In genomic region chr9:88113156-88114130, GRCh38 we compare ENCODE assay signal across 8 cellular contexts. TPM values are rescaled to one million over a fixed set of nuclear protein-coding genes. Genes with fewer than 3 reads are reported as not detected.
DNase-seq lines count a peak whose midpoint lies in the region; FAIRE-seq and TF ChIP-seq lines count a peak whose summit lies in the region.
"Not testable (repeated sequence)": the region's sequence is repeated elsewhere in the genome, so short reads cannot be mapped to it uniquely, and the experiment has no call there.
"Had no signal": no experiment of that assay in that cellular context is flagged by ENCODE, and none has a peak within 500 bp of the region (broad histone marks: within the 10 kb centered on the region; RNA-seq: fewer than 3 reads in every experiment).

No MANE protein-coding gene starts in this region.

- not testable (repeated sequence) for H4K5ac ChIP-seq in H9 (ENCODE audit: insufficient read length, low read depth, low read length); mesendoderm (ENCODE audit: low read length)

- H3K27ac ChIP-seq in H9 (ENCODE audit: insufficient read length, low read depth, low read length); coronary artery; mesendoderm (ENCODE audit: low read depth, low read length): not testable (repeated sequence)

- H3K9me3 Mint-ChIP-seq in H9 = not testable (repeated sequence)

- not testable (repeated sequence) for H4K8ac ChIP-seq in H9 (replicated peaks; ENCODE audit: insufficient read length, low read depth, low read length); mesendoderm (ENCODE audit: low read depth, low read length)

- not testable (repeated sequence) for H3K36me3 Mint-ChIP-seq in H9 (ENCODE audit: insufficient read depth in 1 of 3, low read depth in 3 of 3)

- not testable (repeated sequence) for H3K4me3 Mint-ChIP-seq in H9

- H3K79me2 ChIP-seq in H9 (ENCODE audit: insufficient read depth, low read length); mesendoderm (ENCODE audit: control insufficient read depth, insufficient read depth, low read length): not testable (repeated sequence)

- not testable (repeated sequence) for H3K27ac Mint-ChIP-seq in H9

- not testable (repeated sequence) for H2AK5ac ChIP-seq in H9 (ENCODE audit: insufficient read length, low read length); mesendoderm (ENCODE audit: low read length)

- not testable (repeated sequence) for H3K23me2 ChIP-seq in H9 (ENCODE audit: insufficient read length, low read depth, low read length, poor library complexity, severe bottlenecking)

- not testable (repeated sequence) for H4K20me1 ChIP-seq in H9 (ENCODE audit: control insufficient read depth, insufficient read depth, insufficient read length)

- not testable (repeated sequence) for H3K23ac ChIP-seq in H9 (ENCODE audit: insufficient read length, low read depth, low read length); mesendoderm (ENCODE audit: low read length)

- not testable (repeated sequence) for TF ChIP-seq CTCF in H9 (conservative IDR thresholded peaks at IDR 0.05); coronary artery (IDR thresholded peaks at IDR 0.05)

- not testable (repeated sequence) for H3K9me3 ChIP-seq in H9 (ENCODE audit: control insufficient read depth, low read depth, low read length)

- H3K27me3 ChIP-seq in H9 (ENCODE audit: insufficient read depth, low read length); mesendoderm (ENCODE audit: insufficient read depth, low read length, poor library complexity): not testable (repeated sequence)

- not testable (repeated sequence) for H3K14ac ChIP-seq in H9 (ENCODE audit: insufficient read depth, low read length)

- H4K91ac ChIP-seq in H9 (ENCODE audit: insufficient read length, low read depth, low read length) = not testable (repeated sequence)

- H2BK120ac ChIP-seq in H9 (ENCODE audit: low read depth, low read length, poor library complexity, severe bottlenecking); mesendoderm (ENCODE audit: low read depth, low read length): not testable (repeated sequence)

- H2BK15ac ChIP-seq in H9 (ENCODE audit: low read depth, low read length); mesendoderm (replicated peaks; ENCODE audit: low read depth): not testable (repeated sequence)

- not testable (repeated sequence) for H3K56ac ChIP-seq in H9 (ENCODE audit: insufficient read length, low read depth, low read length); mesendoderm (ENCODE audit: low read length)

- H2BK20ac ChIP-seq in H9 (ENCODE audit: low read depth, low read length, poor library complexity, severe bottlenecking) = not testable (repeated sequence)

- not testable (repeated sequence) for H3K4me3 ChIP-seq in coronary artery; mesendoderm (ENCODE audit: low read length)

- not testable (repeated sequence) for H3K4me1 ChIP-seq in H9 (ENCODE audit: insufficient read depth, low read length); mesendoderm (ENCODE audit: control insufficient read depth, low read depth, low read length)

- not testable (repeated sequence) for H2BK5ac ChIP-seq in H9 (ENCODE audit: insufficient read length, low read length); mesendoderm (ENCODE audit: low read length)

- H2AFZ ChIP-seq in H9 (ENCODE audit: low read length) = not testable (repeated sequence)

- DNase-seq in H9 = peak; percentile 17
- DNase-seq in NCI-H1694 (lab: John Stamatoyannopoulos, UW) = peak; percentile 77
- DNase-seq in NCI-H2227 treated with DMSO at 0.1 percent for 48 hours (lab: John Stamatoyannopoulos, UW) = peak; percentile 87
- DNase-seq in amniotic epithelial cell (ENCODE audit: low read depth) = peak; percentile 20
- DNase-seq in coronary artery (ENCODE audit: low spot score) = peak; percentile 12
- DNase-seq in mesendoderm = peak; percentile 7
- DNase-seq in urothelium cell line (ENCODE audit: low spot score) = peak; percentile 25

- not testable (repeated sequence) for H3K36me3 ChIP-seq in mesendoderm (ENCODE audit: control insufficient read depth, insufficient read depth, low read length)

- H3K4ac ChIP-seq in H9 (ENCODE audit: low read depth, low read length); mesendoderm (ENCODE audit: low read depth, low read length): not testable (repeated sequence)

- WGBS in H9 (ENCODE audit: extremely low coverage, insufficient read length, low lambda C conversion rate) = no CpG with 5 or more reads among the region's 38 CpGs
- no CpG with 5 or more reads among the region's 38 CpGs for WGBS in mesendoderm (ENCODE audit: extremely low coverage, insufficient coverage, low lambda C conversion rate)

- not testable (repeated sequence) for H3K79me1 ChIP-seq in H9 (ENCODE audit: insufficient read depth, low read depth, low read length, poor library complexity, severe bottlenecking); mesendoderm (ENCODE audit: low read length)

- H2BK12ac ChIP-seq in H9 (ENCODE audit: insufficient read length, low read depth, low read length) = not testable (repeated sequence)

- not testable (repeated sequence) for H3K18ac ChIP-seq in H9 (ENCODE audit: insufficient read length, low read depth, low read length); mesendoderm (ENCODE audit: low read length)

- H3T11ph ChIP-seq in H9 (ENCODE audit: low read length) = not testable (repeated sequence)

- not testable (repeated sequence) for H3K9ac ChIP-seq in H9 (ENCODE audit: extremely low read depth, insufficient read length, low read length); mesendoderm (ENCODE audit: low read length)

- H3K4me1 Mint-ChIP-seq in H9 = not testable (repeated sequence)

- H3K27me3 Mint-ChIP-seq in H9 (ENCODE audit: low read depth) = not testable (repeated sequence)

- peak; percentile 13 for FAIRE-seq in urothelium cell line (lab: Jason Lieb, UNC)

- H3K4me2 ChIP-seq in H9 (ENCODE audit: insufficient read depth, insufficient read length, low read length); mesendoderm (ENCODE audit: low read length): not testable (repeated sequence)

RNA-seq across cellular contexts. Expression of gene SPATA31C2, which starts 24.8 kb away (rescaled TPM):
- total RNA-seq in H9 (2021) = 0.15 and 0.20 TPM in 2 replicates
- 0.04 TPM for polyA plus RNA-seq in mesendoderm (2013, experiment 1 of 2)
- 0.03 TPM for polyA plus RNA-seq in mesendoderm (2013, experiment 2 of 2)
- total RNA-seq: HFFc6 had no signal

Comparison
In these comparisons a context has a peak if more than half of its experiments do, and no peak if none do; other contexts are left out.
1. DNase-seq: peak in every context shown above with its lines; median percentile 87 in NCI-H2227 treated with DMSO at 0.1 percent for 48 hours; 77 in NCI-H1694; 25 in urothelium cell line; 20 in amniotic epithelial cell; 17 in H9; 12 in coronary artery; 7 in mesendoderm.